In genomic region chr12:103839893-103840292, GRCh38 we compare ENCODE assay signal across 8 cellular contexts. TPM values are rescaled to one million over a fixed set of nuclear protein-coding genes. Genes with fewer than 3 reads are reported as not detected.
DNase-seq lines count a peak whose midpoint lies in the region; ATAC-seq and TF ChIP-seq lines count a peak whose summit lies in the region.

No MANE protein-coding gene starts in this region.

- in situ Hi-C loops in brain microvascular endothelial cell (cut with HindIII; ENCODE audit: low pct_ligation_motif_present, low sequenced_read_pairs): no loop called here

- no peak overlapping the region for H3K4ac ChIP-seq in mesendoderm (ENCODE audit: low read depth, low read length)

- peaks cover 19% of the 10 kb centered on the region for H3K79me2 ChIP-seq in mesendoderm (ENCODE audit: control insufficient read depth, insufficient read depth, low read length)

- H3K4me2 ChIP-seq in mesendoderm (ENCODE audit: low read length): peak overlapping the region; percentile 51

- peak overlapping the region; percentile 86 for H3K56ac ChIP-seq in mesendoderm (ENCODE audit: low read length)

- H3K79me1 ChIP-seq in mesendoderm (ENCODE audit: low read length): peaks cover 12% of the 10 kb centered on the region

- H3K36me3 ChIP-seq in HEK293 (ENCODE audit: control insufficient read depth in 2 of 2, insufficient read depth in 1 of 2, low read length in 2 of 2): no peaks in the 10 kb centered on the region
- H3K36me3 ChIP-seq in brain microvascular endothelial cell (replicated peaks): no peaks in the 10 kb centered on the region
- no peaks in the 10 kb centered on the region for H3K36me3 ChIP-seq in mesendoderm (ENCODE audit: control insufficient read depth, insufficient read depth, low read length)

- H3K4me1 ChIP-seq in HEK293 (ENCODE audit: control insufficient read depth, insufficient read depth, low read length) (peaks cover 3% of the 10 kb centered on the region; the same call in 1 of the 2 replicates), mesendoderm (ENCODE audit: control insufficient read depth, low read depth, low read length) (peaks cover 5% of the 10 kb centered on the region)

- POLR2A ChIA-PET in HEK293 (lab: Yijun Ruan, JAX): interaction anchor here (2.0 to 2.4 kb wide), 2 partner anchors 26 to 90 kb away, joined by 7 to 15 read pairs; partner anchors contain the start of gene HSP90B1

- DNase-seq in brain microvascular endothelial cell (no peak), mesendoderm (no peak), SIG-M5 (lab: John Stamatoyannopoulos, UW) (no peak), NOMO-1 treated with DMSO at 0.1 percent for 48 hours (lab: John Stamatoyannopoulos, UW; ENCODE audit: unreplicated experiment) (no peak), iPS-NIHi11 (ENCODE audit: low spot score) (no peak)

- no peak overlapping the region for H2BK5ac ChIP-seq in mesendoderm (ENCODE audit: low read length)

- H3K9me3 ChIP-seq in HEK293 (ENCODE audit: control insufficient read depth, insufficient read depth, low read depth, low read length): no peaks in the 10 kb centered on the region

- H3K9ac ChIP-seq in mesendoderm (ENCODE audit: low read length): peak overlapping the region; percentile 81

- H2BK15ac ChIP-seq in mesendoderm (replicated peaks; ENCODE audit: low read depth): no peak overlapping the region

- WGBS in mesendoderm (ENCODE audit: extremely low coverage, insufficient coverage, low lambda C conversion rate): no CpG with 5 or more reads among the region's 11 CpGs

- H3K4me3 ChIP-seq in HEK293 (ENCODE audit: low read depth, low read length) (peak overlapping the region; percentile 70), brain microvascular endothelial cell (ENCODE audit: low read depth, low read length) (peak overlapping the region; percentile 74), mesendoderm (ENCODE audit: low read length) (peak overlapping the region; percentile 82)

- TF ChIP-seq CTCF in 22Rv1 (IDR thresholded peaks at IDR 0.05) (no peak), HEK293 (tag by site-specific recombination; IDR thresholded peaks at IDR 0.05) (no peak), brain microvascular endothelial cell (IDR thresholded peaks at IDR 0.05; ENCODE audit: low read depth, low read length, missing control alignments) (no peak)

- no peak overlapping the region for H2AK5ac ChIP-seq in mesendoderm (ENCODE audit: low read length)

- no peak overlapping the region for H4K8ac ChIP-seq in mesendoderm (ENCODE audit: low read depth, low read length)

- H3K27me3 ChIP-seq in brain microvascular endothelial cell (replicated peaks) (no peaks in the 10 kb centered on the region), mesendoderm (ENCODE audit: insufficient read depth, low read length, poor library complexity) (no peaks in the 10 kb centered on the region)

- no peak overlapping the region for H3K23ac ChIP-seq in mesendoderm (ENCODE audit: low read length)

- CTCF ChIA-PET in HEK293 (lab: Yijun Ruan, JAX): interaction anchor here (0.9 to 1.3 kb wide), 2 partner anchors 69 to 213 kb away, joined by 3 to 5 read pairs; no protein-coding TSS in a partner anchor

- H3K18ac ChIP-seq in mesendoderm (ENCODE audit: low read length): no peak overlapping the region

- no peak for ATAC-seq in HG02870 (IDR thresholded peaks at IDR 0.05; ENCODE audit: unreplicated experiment)

- no peak overlapping the region for H2BK120ac ChIP-seq in mesendoderm (ENCODE audit: low read depth, low read length)

- H3K27ac ChIP-seq in 22Rv1 (peak overlapping the region; percentile 73), HEK293 (ENCODE audit: extremely low read depth, low read depth, low read length) (no peak overlapping the region), brain microvascular endothelial cell (no peak overlapping the region), mesendoderm (ENCODE audit: low read depth, low read length) (no peak overlapping the region)

- H4K5ac ChIP-seq in mesendoderm (ENCODE audit: low read length): no peak overlapping the region

TF ChIP-seq in HEK293, 187 proteins besides CTCF, POLR2A, EP300 and RAD21:
- TF ChIP-seq MZF1 (tag by site-specific recombination; IDR thresholded peaks at IDR 0.05; ENCODE audit: borderline replicate concordance): peak; percentile 47; the same call in 1 of the 2 replicates
- TF ChIP-seq ZNF561 (tag by site-specific recombination; IDR thresholded peaks at IDR 0.05; ENCODE audit: borderline replicate concordance): no peak
- no peak for TF ChIP-seq ZBTB7A (tag by site-specific recombination; IDR thresholded peaks at IDR 0.05; ENCODE audit: low read depth)
- 0 out of 2 replicates have a peak, but pooled peaks have one; percentile 26 for TF ChIP-seq ZNF664 (tag by site-specific recombination; IDR thresholded peaks at IDR 0.05)
- no peak for TF ChIP-seq ZNF394 (tag by site-specific recombination; IDR thresholded peaks at IDR 0.05; ENCODE audit: borderline replicate concordance)
TF ChIP-seq in HEK293: peak in this region for 2.

RNA-seq across cellular contexts. Expression of gene NT5DC3, which starts 1.1 kb away (rescaled TPM):
- 3.4 TPM for polyA plus RNA-seq in mesendoderm (2013, experiment 1 of 2)
- polyA plus RNA-seq in mesendoderm (2013, experiment 2 of 2): 3.0 TPM
